27 cellular contexts compared by ENCODE assay signal in genomic region chr7:117082636-117083035, GRCh38.
"Had no signal": no experiment of that assay in that cellular context is flagged by ENCODE, and none has a peak within 500 bp of the region (broad histone marks: within the 10 kb centered on the region; RNA-seq: fewer than 3 reads in every experiment).

No MANE protein-coding gene starts in this region.

- DNase-seq: hypothalamus; immature natural killer cell; kidney; left colon; left lung; midbrain; naive thymus-derived CD8-positive, alpha-beta T cell; ovary; right lobe of liver; stimulated activated CD4-positive, alpha-beta T cell treated with anti-CD3 and anti-CD28 coated beads, Interleukin-12 subunit alpha, Interleukin-12 subunit beta, amount 100 ng/mL, for 4 hours; stimulated activated CD4-positive, alpha-beta T cell treated with anti-CD3 and anti-CD28 coated beads, Interleukin-15, amount 100 ng/mL, for 24 hours; stimulated activated CD4-positive, alpha-beta T cell treated with anti-CD3 and anti-CD28 coated beads, Interleukin-2, amount 100 ng/mL, for 24 hours; stimulated activated CD4-positive, alpha-beta T cell treated with anti-CD3 and anti-CD28 coated beads, Interleukin-4, amount 100 ng/mL, for 1 hour; stimulated activated naive B cell treated with anti-CD40 and anti-IgM and Interleukin-4, amounts not matched to agents 10 μg/mL and 1 μg/mL and 100 μg/mL, for 72 hours; stimulated activated naive CD8-positive, alpha-beta T cell treated with anti-CD3 and anti-CD28 coated beads, Interleukin-15, Interleukin-2, amounts not matched to agents 100 U/mL and 50 U/mL, for 24 hours; stomach; testis; thyroid gland; transverse colon; upper lobe of left lung had no signal

- H2AFZ ChIP-seq: neural progenitor cell had no signal

- H3K9ac ChIP-seq: neural progenitor cell had no signal

- ATAC-seq: left colon; left lung; naive thymus-derived CD8-positive, alpha-beta T cell; right lobe of liver; stimulated activated naive B cell treated with anti-CD40 and anti-IgM and Interleukin-4, amounts not matched to agents 10 μg/mL and 1 μg/mL and 100 μg/mL, for 72 hours; stimulated activated naive CD8-positive, alpha-beta T cell treated with anti-CD3 and anti-CD28 coated beads, Interleukin-15, Interleukin-2, amounts not matched to agents 100 U/mL and 50 U/mL, for 24 hours had no signal

- H3K9me3 ChIP-seq: left lung, neutrophil, ovary, right atrium auricular region, right lobe of liver, stomach, testis, thyroid gland, transverse colon, upper lobe of left lung, vagina had no signal

- H3K4me2 ChIP-seq: neural progenitor cell had no signal

- H3K4me3 ChIP-seq: left lung, lung, neural progenitor cell, ovary, right atrium auricular region, right lobe of liver, stomach, testis, thyroid gland, transverse colon, upper lobe of left lung, vagina had no signal

- H3K36me3 Mint-ChIP-seq: immature natural killer cell; naive thymus-derived CD8-positive, alpha-beta T cell; neural progenitor cell; stimulated activated naive B cell treated with anti-CD40 and anti-IgM and Interleukin-4, amounts not matched to agents 10 μg/mL and 1 μg/mL and 100 μg/mL, for 72 hours had no signal

- H3K27ac ChIP-seq: left lung, neural progenitor cell, neutrophil, ovary, right atrium auricular region, right lobe of liver, stomach, testis, thyroid gland, transverse colon, upper lobe of left lung, vagina had no signal

- H3K4me3 Mint-ChIP-seq: immature natural killer cell; naive thymus-derived CD8-positive, alpha-beta T cell; nephron; neural progenitor cell; stimulated activated naive B cell treated with anti-CD40 and anti-IgM and Interleukin-4, amounts not matched to agents 10 μg/mL and 1 μg/mL and 100 μg/mL, for 72 hours had no signal

- H3K36me3 ChIP-seq: left lung, neural progenitor cell, neutrophil, ovary, right atrium auricular region, right lobe of liver, stomach, thyroid gland, transverse colon, upper lobe of left lung, vagina had no signal

- H3K27ac Mint-ChIP-seq: immature natural killer cell; naive thymus-derived CD8-positive, alpha-beta T cell; neural progenitor cell; progenitor cell of endocrine pancreas; stimulated activated naive B cell treated with anti-CD40 and anti-IgM and Interleukin-4, amounts not matched to agents 10 μg/mL and 1 μg/mL and 100 μg/mL, for 72 hours had no signal

- H3K27me3 ChIP-seq: left lung, neutrophil, ovary, right atrium auricular region, right lobe of liver, stomach, testis, thyroid gland, transverse colon, upper lobe of left lung, vagina had no signal

- H3K27me3 Mint-ChIP-seq: naive thymus-derived CD8-positive, alpha-beta T cell; progenitor cell of endocrine pancreas; stimulated activated naive B cell treated with anti-CD40 and anti-IgM and Interleukin-4, amounts not matched to agents 10 μg/mL and 1 μg/mL and 100 μg/mL, for 72 hours had no signal
